In genomic region chr5:28543699-28544098, GRCh38 we compare ENCODE assay signal across 22 cellular contexts.
"Had no signal": no experiment of that assay in that cellular context is flagged by ENCODE, and none has a peak within 500 bp of the region (broad histone marks: within the 10 kb centered on the region; RNA-seq: fewer than 3 reads in every experiment).

No MANE protein-coding gene starts in this region.

- H3K4me3 ChIP-seq: coronary artery, mucosa of descending colon, prostate gland, right atrium auricular region, smooth muscle cell, stomach, thyroid gland, vagina had no signal

- FAIRE-seq: frontal cortex, keratinocyte had no signal

- H3K27ac ChIP-seq: coronary artery, prostate gland, right atrium auricular region, stomach, thyroid gland, vagina had no signal

- H3K9me3 ChIP-seq: prostate gland, right atrium auricular region, thyroid gland, vagina had no signal

- DNase-seq: dermis blood vessel endothelial cell; effector memory CD8-positive, alpha-beta T cell; mucosa of descending colon; naive B cell; stimulated activated CD4-positive, alpha-beta T cell treated with anti-CD3 and anti-CD28 coated beads, Interleukin-12 subunit alpha, Interleukin-12 subunit beta, amount 100 ng/mL, for 4 hours; stimulated activated CD4-positive, alpha-beta T cell treated with anti-CD3 and anti-CD28 coated beads, Interleukin-1b, Interleukin-23, amount 100 ng/mL, for 48 hours; stimulated activated CD4-positive, alpha-beta T cell treated with anti-CD3 and anti-CD28 coated beads, Interleukin-4, amount 100 ng/mL, for 1 hour; stimulated activated naive CD4-positive, alpha-beta T cell treated with Interleukin-2 at 50 U/mL for 16 hours; stomach; thyroid gland; trophoblast cell had no signal

- H3K4me1 ChIP-seq: prostate gland, right atrium auricular region, stomach, thyroid gland, vagina had no signal

- H3K27me3 ChIP-seq: right atrium auricular region, stomach, thyroid gland, vagina had no signal

- H3K36me3 ChIP-seq: prostate gland, right atrium auricular region, stomach, thyroid gland, vagina had no signal

- ATAC-seq: effector memory CD8-positive, alpha-beta T cell; left lobe of liver; mucosa of descending colon; natural killer cell treated with Interleukin-12 subunit alpha and Interleukin-12 subunit beta and Interleukin-15 and Interleukin-18, amount 100 ng/mL, for 72 hours; sciatic nerve; stimulated activated effector memory CD8-positive, alpha-beta T cell treated with anti-CD3 and anti-CD28 coated beads, Interleukin-12 subunit alpha, Interleukin-12 subunit beta, amount 100 ng/mL, for 72 hours had no signal
